In genomic region chr13:112783135-112783945, GRCh38 we compare ENCODE assay signal across 12 cellular contexts.
DNase-seq lines count a peak whose midpoint lies in the region; ATAC-seq and TF ChIP-seq lines count a peak whose summit lies in the region.
"Had no signal": no experiment of that assay in that cellular context is flagged by ENCODE, and none has a peak within 500 bp of the region (broad histone marks: within the 10 kb centered on the region; RNA-seq: fewer than 3 reads in every experiment).

No MANE protein-coding gene starts in this region.

- intact Hi-C loops in vagina (cut with DNase I) = no loop called here

- H2AK5ac ChIP-seq in neuronal stem cell (ENCODE audit: low read depth, low read length) = no peak overlapping the region

- peaks cover 0 to 2% of the 10 kb centered on the region in 2 donors for H3K9me3 ChIP-seq in neuronal stem cell (replicated peaks in 1 of 2; ENCODE audit: control insufficient read depth in 2 of 2, insufficient read depth in 1 of 2, low read depth in 1 of 2, low read length in 2 of 2)
- no peaks in the 10 kb centered on the region for H3K9me3 ChIP-seq in vagina

- no peaks in the 10 kb centered on the region for H3K27me3 ChIP-seq in neuronal stem cell (ENCODE audit: control insufficient read depth in 3 of 3, insufficient read depth in 3 of 3, low read depth in 1 of 3, low read length in 3 of 3)
- H3K27me3 ChIP-seq in vagina = no peaks in the 10 kb centered on the region

- peaks cover 38% of the 10 kb centered on the region for H3K4me1 Mint-ChIP-seq in activated T-cell treated with anti-CD3 and anti-CD28 coated beads, Interleukin-2, amount 50 U/mL, for 24 hours (ENCODE audit: low read depth)
- H3K4me1 Mint-ChIP-seq in activated T-cell treated with anti-CD3 and anti-CD28 coated beads, Interleukin-2, amount 50 U/mL, for 4 hours (ENCODE audit: low read depth) = peaks cover 11% of the 10 kb centered on the region

- no peak for TF ChIP-seq POLR2A in vagina (IDR thresholded peaks at IDR 0.05)

- H4K8ac ChIP-seq in neuronal stem cell (ENCODE audit: low read depth, low read length) = no peak overlapping the region

- no peak overlapping the region for H2AFZ ChIP-seq in neuronal stem cell (ENCODE audit: low read length)
- H2AFZ ChIP-seq: parathyroid adenoma had no signal

- H3K9me3 Mint-ChIP-seq in activated T-cell treated with anti-CD3 and anti-CD28 coated beads, Interleukin-2, amount 50 U/mL, for 24 hours = no peaks in the 10 kb centered on the region
- no peaks in the 10 kb centered on the region for H3K9me3 Mint-ChIP-seq in activated T-cell treated with anti-CD3 and anti-CD28 coated beads, Interleukin-2, amount 50 U/mL, for 4 hours
- H3K9me3 Mint-ChIP-seq: dendritic cell treated with granulocyte-macrophage colony-stimulating factor and Interleukin-4, amounts not matched to agents 40 ng/mL and 50 ng/mL, for 4 days had no signal

- H3K18ac ChIP-seq in neuronal stem cell (ENCODE audit: low read length) = peak overlapping the region; percentile 18

- WGBS in neuronal stem cell (ENCODE audit: extremely low coverage in 2 of 2, insufficient read length in 2 of 2, insufficient replicate concordance in 1 of 2), 2 donors = no CpG with 5 or more reads among the region's 27 CpGs

- no peak overlapping the region for H3K4me3 Mint-ChIP-seq in activated T-cell treated with anti-CD3 and anti-CD28 coated beads, Interleukin-2, amount 50 U/mL, for 24 hours
- H3K4me3 Mint-ChIP-seq in activated T-cell treated with anti-CD3 and anti-CD28 coated beads, Interleukin-2, amount 50 U/mL, for 4 hours = no peak overlapping the region
- H3K4me3 Mint-ChIP-seq: dendritic cell treated with granulocyte-macrophage colony-stimulating factor and Interleukin-4, amounts not matched to agents 40 ng/mL and 50 ng/mL, for 4 days had no signal

- peaks cover 11 to 14% of the 10 kb centered on the region in 2 donors for H3K4me1 ChIP-seq in neuronal stem cell (ENCODE audit: control insufficient read depth in 2 of 2, insufficient read depth in 1 of 2, low read depth in 1 of 2, low read length in 2 of 2)
- peaks cover 31% of the 10 kb centered on the region for H3K4me1 ChIP-seq in vagina
- H3K4me1 ChIP-seq: parathyroid adenoma had no signal

- peaks cover 6% of the 10 kb centered on the region for H3K79me1 ChIP-seq in neuronal stem cell (ENCODE audit: low read depth, low read length)

- H3K14ac ChIP-seq in neuronal stem cell (ENCODE audit: low read length) = no peak overlapping the region

- H3K36me3 ChIP-seq in neuronal stem cell (replicated peaks in 1 of 2; ENCODE audit: control insufficient read depth in 2 of 2, insufficient read depth in 2 of 2, low read length in 2 of 2) (peaks cover 5 to 14% of the 10 kb centered on the region in 2 donors), vagina (no peaks in the 10 kb centered on the region)

- H2BK15ac ChIP-seq in neuronal stem cell (ENCODE audit: low read length) = no peak overlapping the region

- no peak for ATAC-seq in activated T-cell treated with anti-CD3 and anti-CD28 coated beads, Interleukin-2, amount 50 U/mL, for 4 hours
- ATAC-seq in GM19395 (IDR thresholded peaks at IDR 0.05; ENCODE audit: unreplicated experiment) (no peak), GM19023 (IDR thresholded peaks at IDR 0.05; ENCODE audit: unreplicated experiment) (no peak)

- H3K27ac ChIP-seq in neuronal stem cell (replicated peaks; ENCODE audit: low read length) (no peak overlapping the region), vagina (peak overlapping the region; percentile 49)
- H3K27ac ChIP-seq: HL-60, parathyroid adenoma had no signal

- no peak overlapping the region for H3K4me2 ChIP-seq in neuronal stem cell (ENCODE audit: insufficient read depth, low read length, poor library complexity, severe bottlenecking)

- peak; percentile 20 for DNase-seq in activated T-cell treated with anti-CD3 and anti-CD28 coated beads, Interleukin-2, amount 50 U/mL, for 24 hours
- DNase-seq in activated T-cell treated with anti-CD3 and anti-CD28 coated beads, Interleukin-2, amount 50 U/mL, for 4 hours = no peak
- DNase-seq in fibroblast of the aortic adventitia (ENCODE audit: low read depth) (peak; percentile 77), neuronal stem cell (ENCODE audit: low spot score) (no peak), vagina (ENCODE audit: extremely low spot score in 2 of 2) (peak; percentile 84 to 89), iPS-NIHi11 (ENCODE audit: low spot score) (no peak)
- DNase-seq: NCI-H1048 had no signal

- peaks cover 30% of the 10 kb centered on the region for H3K36me3 Mint-ChIP-seq in activated T-cell treated with anti-CD3 and anti-CD28 coated beads, Interleukin-2, amount 50 U/mL, for 24 hours (ENCODE audit: low read depth)
- peaks cover 9% of the 10 kb centered on the region for H3K36me3 Mint-ChIP-seq in activated T-cell treated with anti-CD3 and anti-CD28 coated beads, Interleukin-2, amount 50 U/mL, for 4 hours (ENCODE audit: insufficient read depth)

- no peak overlapping the region for H2BK12ac ChIP-seq in neuronal stem cell (ENCODE audit: low read length)

- peak overlapping the region; percentile 16 for H3K27ac Mint-ChIP-seq in activated T-cell treated with anti-CD3 and anti-CD28 coated beads, Interleukin-2, amount 50 U/mL, for 24 hours
- H3K27ac Mint-ChIP-seq: dendritic cell treated with granulocyte-macrophage colony-stimulating factor and Interleukin-4, amounts not matched to agents 40 ng/mL and 50 ng/mL, for 4 days had no signal

- H3K9ac ChIP-seq in neuronal stem cell (ENCODE audit: low read depth, low read length, poor library complexity) = no peak overlapping the region
- H3K9ac ChIP-seq: parathyroid adenoma had no signal

- H3K4ac ChIP-seq in neuronal stem cell (ENCODE audit: low read length) = no peak overlapping the region

- H3K4me3 ChIP-seq in fibroblast of the aortic adventitia (ENCODE audit: low read depth, low read length) (no peak overlapping the region), neuronal stem cell (ENCODE audit: low read length in 2 of 2) (no peak overlapping the region), vagina (no peak overlapping the region)

- no peak overlapping the region for H2BK120ac ChIP-seq in neuronal stem cell (ENCODE audit: low read depth, low read length)

- H3K23ac ChIP-seq in neuronal stem cell (ENCODE audit: low read depth, low read length, poor library complexity) = peak overlapping the region; percentile 46

- H2BK5ac ChIP-seq in neuronal stem cell (ENCODE audit: low read length) = no peak overlapping the region

- H3K27me3 Mint-ChIP-seq in activated T-cell treated with anti-CD3 and anti-CD28 coated beads, Interleukin-2, amount 50 U/mL, for 24 hours = no peaks in the 10 kb centered on the region
- no peaks in the 10 kb centered on the region for H3K27me3 Mint-ChIP-seq in activated T-cell treated with anti-CD3 and anti-CD28 coated beads, Interleukin-2, amount 50 U/mL, for 4 hours (ENCODE audit: low read depth)
- H3K27me3 Mint-ChIP-seq: dendritic cell treated with granulocyte-macrophage colony-stimulating factor and Interleukin-4, amounts not matched to agents 40 ng/mL and 50 ng/mL, for 4 days had no signal

- TF ChIP-seq CTCF in fibroblast of the aortic adventitia (IDR thresholded peaks at IDR 0.05; ENCODE audit: insufficient read depth, low read length) = no peak
- no peak for TF ChIP-seq CTCF in vagina (IDR thresholded peaks at IDR 0.05)

- no peak overlapping the region for H4K91ac ChIP-seq in neuronal stem cell (ENCODE audit: low read depth, low read length, poor library complexity)

Comparison
In these comparisons a context has a peak if more than half of its experiments do, and no peak if none do; other contexts are left out.
1. DNase-seq: peak in activated T-cell treated with anti-CD3 and anti-CD28 coated beads, Interleukin-2, amount 50 U/mL, for 24 hours (single experiment), fibroblast of the aortic adventitia (single experiment) and vagina (2 of 2); none in activated T-cell treated with anti-CD3 and anti-CD28 coated beads, Interleukin-2, amount 50 U/mL, for 4 hours (single experiment), neuronal stem cell (single experiment) and iPS-NIHi11 (single experiment).